ENCODE assay signal across 10 cellular contexts in genomic region chr7:1505731-1506550, GRCh38. TPM values are rescaled to one million over a fixed set of nuclear protein-coding genes. Genes with fewer than 3 reads are reported as not detected.
DNase-seq lines count a peak whose midpoint lies in the region; ATAC-seq and TF ChIP-seq lines count a peak whose summit lies in the region.
"Had no signal": no experiment of that assay in that cellular context is flagged by ENCODE, and none has a peak within 500 bp of the region (broad histone marks: within the 10 kb centered on the region; RNA-seq: fewer than 3 reads in every experiment).

No MANE protein-coding gene starts in this region.

- H3K4me1 ChIP-seq in neural progenitor cell = peaks cover 6% of the 10 kb centered on the region

- no peaks in the 10 kb centered on the region for H3K27me3 ChIP-seq in neural progenitor cell
- H3K27me3 ChIP-seq: Peyer's patch had no signal

- POLR2A ChIA-PET in WTC11 (lab: Charles Lee) = no interaction called here

- H3K4me2 ChIP-seq in neural progenitor cell = no peak overlapping the region

- no peak overlapping the region for H3K27ac ChIP-seq in neural progenitor cell

- H3K9me3 ChIP-seq in neural progenitor cell (ENCODE audit: low read depth) = no peaks in the 10 kb centered on the region
- H3K9me3 ChIP-seq: HAP-1, Peyer's patch had no signal

- H3K4me3 Mint-ChIP-seq in WTC11 (peak overlapping the region; percentile 41), neural progenitor cell (peak overlapping the region; percentile 89)

- H3K27ac Mint-ChIP-seq in WTC11 = peak overlapping the region; percentile 87
- no peak overlapping the region for H3K27ac Mint-ChIP-seq in neural progenitor cell

- no peaks in the 10 kb centered on the region for H3K27me3 Mint-ChIP-seq in WTC11 (ENCODE audit: low read depth)
- peaks cover 6% of the 10 kb centered on the region for H3K27me3 Mint-ChIP-seq in neural progenitor cell (ENCODE audit: insufficient read depth, low read depth)

- no peak overlapping the region for H2AFZ ChIP-seq in neural progenitor cell (replicated peaks)

- H3K36me3 Mint-ChIP-seq in WTC11 (peaks cover 15% of the 10 kb centered on the region), neural progenitor cell (peaks cover 8% of the 10 kb centered on the region)

- peak; percentile 40 to 41 for DNase-seq in NCI-H187 (lab: John Stamatoyannopoulos, UW)
- DNase-seq in NCI-H187 treated with DMSO at 0.1 percent for 48 hours (lab: John Stamatoyannopoulos, UW) = no peak
- DNase-seq in Jurkat, Clone E6-1 (ENCODE audit: low read depth, low spot score) = peak; percentile 79
- DNase-seq in WTC11 (ENCODE audit: low spot score) = no peak
- no peak for DNase-seq in neural progenitor cell (ENCODE audit: low spot score)
- DNase-seq in central memory CD4-positive, alpha-beta T cell = no peak
- DNase-seq in dedifferentiated amniotic fluid mesenchymal stem cell (ENCODE audit: extremely low spot score) = no peak

- peaks cover 15% of the 10 kb centered on the region for H3F3A ChIP-seq in neural progenitor cell (ENCODE audit: low read depth)

- H3K9ac ChIP-seq in neural progenitor cell = no peak overlapping the region

- CTCF ChIA-PET in WTC11 (lab: Charles Lee) = interaction anchor here (1.0 to 5.2 kb wide), 3 partner anchors 28 to 53 kb away, joined by 4 to 27 read pairs (median 5); partner anchors contain the start of gene TMEM184A

- ATAC-seq in WTC11 (no peak), HG03135 (IDR thresholded peaks at IDR 0.05; ENCODE audit: unreplicated experiment) (no peak)

- H3K4me1 Mint-ChIP-seq in WTC11 (peaks cover 18% of the 10 kb centered on the region), neural progenitor cell (peaks cover 23% of the 10 kb centered on the region)

- peaks cover 23% of the 10 kb centered on the region for H4K20me1 ChIP-seq in neural progenitor cell (ENCODE audit: low read depth)

- no peaks in the 10 kb centered on the region for H3K9me3 Mint-ChIP-seq in WTC11
- no peaks in the 10 kb centered on the region for H3K9me3 Mint-ChIP-seq in neural progenitor cell

- peaks cover 32% of the 10 kb centered on the region for H3K79me2 ChIP-seq in neural progenitor cell (ENCODE audit: low read depth)

- H3K4me3 ChIP-seq in Jurkat, Clone E6-1 (ENCODE audit: low read length) = peak overlapping the region; percentile 82
- H3K4me3 ChIP-seq in neural progenitor cell = no peak overlapping the region

- TF ChIP-seq CTCF in WTC11 (IDR thresholded peaks at IDR 0.05) = no peak
- TF ChIP-seq CTCF in neural progenitor cell (IDR thresholded peaks at IDR 0.05) = no peak

- H3K36me3 ChIP-seq in neural progenitor cell = no peaks in the 10 kb centered on the region

TF ChIP-seq in WTC11, 78 proteins besides CTCF, POLR2A, EP300 and RAD21:
- TF ChIP-seq NR2C2 (CRISPR knock-in tag; IDR thresholded peaks at IDR 0.05) (no peak), PREB (CRISPR knock-in tag; IDR thresholded peaks at IDR 0.05; ENCODE audit: borderline replicate concordance) (no peak), TEAD1 (CRISPR knock-in tag; IDR thresholded peaks at IDR 0.05) (no peak), ZMAT4 (CRISPR knock-in tag; IDR thresholded peaks at IDR 0.05) (no peak), ETV6 (CRISPR knock-in tag; IDR thresholded peaks at IDR 0.05) (no peak), EMX1 (CRISPR knock-in tag; IDR thresholded peaks at IDR 0.05) (no peak), NFYB (CRISPR knock-in tag; conservative IDR thresholded peaks at IDR 0.05; ENCODE audit: low read depth) (no peak), RORB (CRISPR knock-in tag; IDR thresholded peaks at IDR 0.05) (no peak), ATF3 (CRISPR knock-in tag; conservative IDR thresholded peaks at IDR 0.05) (no peak), CREM (CRISPR knock-in tag; IDR thresholded peaks at IDR 0.05) (no peak), CREB1 (CRISPR knock-in tag; IDR thresholded peaks at IDR 0.05) (no peak), E2F4 (CRISPR knock-in tag; IDR thresholded peaks at IDR 0.05; ENCODE audit: borderline replicate concordance, low read depth) (no peak), OVOL2 (CRISPR knock-in tag; IDR thresholded peaks at IDR 0.05; ENCODE audit: borderline replicate concordance) (no peak), ATF6 (CRISPR knock-in tag; IDR thresholded peaks at IDR 0.05) (no peak), GTF2I (CRISPR knock-in tag; conservative IDR thresholded peaks at IDR 0.05) (no peak), GABPB1 (CRISPR knock-in tag; IDR thresholded peaks at IDR 0.05) (no peak), FOXJ3 (CRISPR knock-in tag; IDR thresholded peaks at IDR 0.05; ENCODE audit: borderline replicate concordance) (no peak), ZNF232 (CRISPR knock-in tag; IDR thresholded peaks at IDR 0.05) (no peak), ZNF512 (CRISPR knock-in tag; IDR thresholded peaks at IDR 0.05; ENCODE audit: borderline replicate concordance) (no peak), NR3C1 (CRISPR knock-in tag; conservative IDR thresholded peaks at IDR 0.05; ENCODE audit: low read depth) (no peak)

RNA-seq across cellular contexts. Expression of gene INTS1, which starts 1.8 kb away (rescaled TPM):
- 129 TPM for polyA plus RNA-seq in Jurkat, Clone E6-1 (2012; ENCODE audit: insufficient read depth, insufficient read length)
- total RNA-seq in WTC11 (2021) (143 to 161 TPM (median 150 TPM) in 3 replicates), neural progenitor cell (ENCODE audit: low replicate concordance) (16.5 and 76.7 TPM in 2 replicates)

RNA-seq across cellular contexts. Expression of gene MAFK, which starts 24.6 kb away (rescaled TPM):
- 35.0 TPM for polyA plus RNA-seq in Jurkat, Clone E6-1 (2012; ENCODE audit: insufficient read depth, insufficient read length)
- total RNA-seq in WTC11 (2021) = 15.7 to 21.7 TPM (median 18.7 TPM) in 3 replicates
- 4.3 and 4.7 TPM in 2 replicates for total RNA-seq in neural progenitor cell (ENCODE audit: low replicate concordance)

RNA-seq across cellular contexts. Expression of gene MICALL2, which starts 46.7 kb away (rescaled TPM):
- polyA plus RNA-seq in Jurkat, Clone E6-1 (2012; ENCODE audit: insufficient read depth, insufficient read length) = 22.2 TPM
- total RNA-seq in WTC11 (2021) (13.6 to 15.7 TPM (median 14.1 TPM) in 3 replicates), neural progenitor cell (ENCODE audit: low replicate concordance) (6.0 and 22.7 TPM in 2 replicates)

RNA-seq across cellular contexts. Expression of gene TMEM184A, which starts 50.1 kb away (rescaled TPM):
- 2.6 TPM for polyA plus RNA-seq in Jurkat, Clone E6-1 (2012; ENCODE audit: insufficient read depth, insufficient read length)
- total RNA-seq in WTC11 (2021) = 1.3 to 1.4 TPM (median 1.3 TPM) in 3 replicates
- 0.17 and 0.22 TPM in 2 replicates for total RNA-seq in neural progenitor cell (ENCODE audit: low replicate concordance)

Comparison
In these comparisons a context has a peak if more than half of its experiments do, and no peak if none do; other contexts are left out.
1. DNase-seq: peak in NCI-H187 (2 of 2) and Jurkat, Clone E6-1 (single experiment); none in NCI-H187 treated with DMSO at 0.1 percent for 48 hours (single experiment), WTC11 (single experiment), neural progenitor cell (single experiment), central memory CD4-positive, alpha-beta T cell (single experiment) and dedifferentiated amniotic fluid mesenchymal stem cell (single experiment).